ENCODE assay signal across 8 cellular contexts in the genomic region with DNA sequence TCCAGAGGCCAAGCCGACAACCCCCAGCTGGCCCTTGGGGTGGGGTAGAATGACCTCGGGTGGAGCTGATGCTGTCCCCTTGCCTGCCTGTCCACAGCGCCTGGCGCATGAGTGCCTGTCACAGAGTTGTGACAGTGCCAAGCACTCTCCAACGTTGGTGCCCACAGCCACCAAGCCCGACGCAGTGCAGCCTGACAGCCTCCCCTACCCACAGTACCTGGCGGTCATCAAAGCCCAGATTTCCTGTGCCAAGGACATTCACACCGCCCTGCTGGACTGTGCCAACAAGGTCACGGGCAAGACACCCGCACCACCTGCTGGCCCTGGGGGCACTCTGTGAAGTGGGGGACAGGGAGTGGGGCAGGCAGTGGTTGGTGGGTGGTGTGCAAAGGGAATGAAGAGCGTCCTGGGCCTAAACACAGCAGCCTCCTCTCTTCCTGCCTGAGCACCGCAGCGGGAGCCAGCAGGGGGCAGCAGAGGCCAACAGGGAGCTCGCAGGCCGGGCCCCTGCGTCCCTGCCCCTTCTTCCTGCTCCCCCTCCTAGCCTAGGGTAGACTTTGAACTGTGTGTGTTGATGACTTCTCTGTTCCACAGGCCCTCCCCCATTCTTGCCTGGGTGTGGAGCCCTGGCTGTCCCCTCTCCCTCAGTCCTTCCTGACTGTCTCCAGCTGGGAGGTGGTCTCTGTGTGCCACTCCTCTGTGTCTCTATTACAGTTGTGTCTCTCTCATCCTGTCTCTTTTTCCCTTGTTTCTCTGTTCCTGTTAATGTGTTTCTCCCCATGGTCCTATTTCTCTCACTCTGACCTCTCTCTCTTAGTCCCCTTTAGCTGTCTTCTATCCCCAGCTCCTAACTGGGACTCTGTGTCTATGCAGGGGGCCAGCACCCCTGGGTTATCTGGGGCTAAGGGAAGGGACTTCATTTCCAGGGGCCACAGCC. TPM values are rescaled to one million over a fixed set of nuclear protein-coding genes. Genes with fewer than 3 reads are reported as not detected.
DNase-seq lines count a peak whose midpoint lies in the region; ATAC-seq and TF ChIP-seq lines count a peak whose summit lies in the region.

No MANE protein-coding gene starts in this region.

- peak overlapping the region; percentile 62 for H3K4me2 ChIP-seq in GM23248 (ENCODE audit: unreplicated experiment)

- peak; percentile 89 for DNase-seq in COLO668 (lab: John Stamatoyannopoulos, UW; ENCODE audit: unreplicated experiment)
- DNase-seq in GM23248: peak; percentile 91
- DNase-seq in NCI-H128 (lab: John Stamatoyannopoulos, UW; ENCODE audit: unreplicated experiment): peak; percentile 37
- peak; percentile 81 to 93 (median 90) for DNase-seq in T-helper 1 cell
- DNase-seq in heart right ventricle: peak; percentile 88 to 93
- peak; percentile 90 for DNase-seq in uterus

- H3K79me2 ChIP-seq in GM23248 (ENCODE audit: insufficient read depth): peaks cover 14% of the 10 kb centered on the region

- TF ChIP-seq CTCF in heart right ventricle (IDR thresholded peaks at IDR 0.05) (peak; percentile 95 to 99 (median 98)), uterus (IDR thresholded peaks at IDR 0.05) (peak; percentile 97 to 99 (median 99))

- no peak overlapping the region for H2AFZ ChIP-seq in GM23248

- H3K36me3 ChIP-seq in GM23248 (ENCODE audit: low read depth) (0 out of 2 replicates have a peak, but pooled peaks cover 5% of the 10 kb centered on the region), heart right ventricle (peaks cover 0 to 58% (median 9%) of the 10 kb centered on the region in 9 donors), rectal smooth muscle tissue (ENCODE audit: control insufficient read depth, insufficient read depth, low read length) (peaks cover 10% of the 10 kb centered on the region), uterus (no peaks in the 10 kb centered on the region)

- in situ Hi-C loops in GM23248 (cut with MboI): no loop called here

- H3F3A ChIP-seq in GM23248 (ENCODE audit: insufficient read depth): peaks cover 38% of the 10 kb centered on the region

- H3K9me2 ChIP-seq in GM23248 (ENCODE audit: insufficient read depth): no peaks in the 10 kb centered on the region

- intact Hi-C loops in heart right ventricle (cut with DNase I): loop anchor here in 6 of 10 donors (1.0 to 5.0 kb wide), 5 partner anchors 13 to 140 kb away; a partner anchor contains a TSS
- intact Hi-C loops in uterus (cut with DNase I; ENCODE audit: low total_unique reads): no loop called here

- H3K27me3 ChIP-seq in GM23248 (replicated peaks; ENCODE audit: insufficient read depth) (no peaks in the 10 kb centered on the region), heart right ventricle (no peaks in the 10 kb centered on the region), rectal smooth muscle tissue (ENCODE audit: control insufficient read depth, insufficient read depth, low read length) (no peaks in the 10 kb centered on the region), uterus (no peaks in the 10 kb centered on the region)

- peak; percentile 77 to 87 (median 84) for ATAC-seq in heart right ventricle

- H3K27ac ChIP-seq in GM23248 (peak overlapping the region; percentile 98), adipose tissue (ENCODE audit: low read depth, low read length) (peak overlapping the region; percentile 98), heart right ventricle (peak overlapping the region; percentile 32 to 97 (median 78)), rectal smooth muscle tissue (ENCODE audit: low read depth, low read length) (peak overlapping the region; percentile 83), uterus (peak overlapping the region; percentile 86 to 93)

- WGBS in GM23248 (ENCODE audit: low coverage in 1 of 2, low lambda C conversion rate in 2 of 2, missing lambda C conversion rate in 2 of 2), 2 experiments: 27 to 45% methylated on average over 13 to 16 of the region's 17 CpGs
- 13 to 31% (median 30%) methylated on average over 15 to 17 of the region's 17 CpGs for WGBS in adipose tissue, 3 donors
- 23 to 30% methylated on average over 15 to 17 of the region's 17 CpGs for WGBS in heart right ventricle, 2 donors

- H3K9me3 ChIP-seq in GM23248 (ENCODE audit: low read depth) (no peaks in the 10 kb centered on the region), heart right ventricle (no peaks in the 10 kb centered on the region), uterus (no peaks in the 10 kb centered on the region)

- H4K20me1 ChIP-seq in GM23248 (ENCODE audit: insufficient read depth): no peaks in the 10 kb centered on the region

- peak overlapping the region; percentile 84 for H3K9ac ChIP-seq in GM23248
- H3K9ac ChIP-seq in rectal smooth muscle tissue (ENCODE audit: low read length): peak overlapping the region; percentile 27

- H3K4me1 ChIP-seq in GM23248 (ENCODE audit: insufficient read depth): peaks cover 27% of the 10 kb centered on the region
- peaks cover 12 to 59% (median 31%) of the 10 kb centered on the region in 9 donors for H3K4me1 ChIP-seq in heart right ventricle
- H3K4me1 ChIP-seq in rectal smooth muscle tissue (ENCODE audit: control insufficient read depth, insufficient read depth, low read length): peaks cover 13% of the 10 kb centered on the region
- H3K4me1 ChIP-seq in uterus: peaks cover 7 to 20% of the 10 kb centered on the region in 2 donors

- H3K4me3 ChIP-seq in GM23248 (peak overlapping the region; percentile 24), heart right ventricle (peak overlapping the region in 3 of 10 donors; percentile 3 to 28 (median 21)), rectal smooth muscle tissue (ENCODE audit: low read length) (peak overlapping the region; percentile 4), uterus (no peak overlapping the region)

- peak in 1 of 2 donors; percentile 27 for TF ChIP-seq POLR2A in uterus (IDR thresholded peaks at IDR 0.05)

RNA-seq across cellular contexts. Expression of a gene that starts 6.5 kb away (rescaled TPM):
- total RNA-seq in GM23248 (2014; rRNA removed; shearing (Covaris generic)): 27.7 and 29.6 TPM in 2 replicates
- polyA plus RNA-seq in GM23248 (2016; fragmentation: Nextera tagmentation; extraction: Ambion mirVana): 34.9 and 39.2 TPM in 2 replicates
- 10 to 100 TPM; 16.9 to 32.2 (median 21.8) TPM for polyA plus RNA-seq in adipose tissue
- 10 to 100 TPM; 22.9 to 32.3 (median 27.1) TPM for total RNA-seq in heart right ventricle
- polyA plus RNA-seq in heart right ventricle: 10 to 100 TPM; 16.2 to 30.8 TPM
- 100 to 1,000 TPM in 1 of 4 donors, 10 to 100 TPM in 3; 15.6 to 282 (median 40.8) TPM for total RNA-seq in uterus

RNA-seq across cellular contexts. Expression of a gene that starts 6.7 kb away (rescaled TPM):
- 45.3 and 51.2 TPM in 2 replicates for total RNA-seq in GM23248 (2014; rRNA removed; shearing (Covaris generic))
- polyA plus RNA-seq in GM23248 (2016; fragmentation: Nextera tagmentation; extraction: Ambion mirVana) (44.2 and 44.5 TPM in 2 replicates), adipose tissue (10 to 100 TPM; 21.4 to 36.2 (median 34.2) TPM), heart right ventricle (10 to 100 TPM; 24.1 to 48.2 TPM)
- total RNA-seq in heart right ventricle (10 to 100 TPM; 34.3 to 46.4 (median 38.8) TPM), uterus (10 to 100 TPM; 21.8 to 65.6 (median 33.7) TPM)

RNA-seq across cellular contexts. Expression of a gene that starts 9.0 kb away (rescaled TPM):
- 7.0 and 13.9 TPM in 2 replicates for total RNA-seq in GM23248 (2014; rRNA removed; shearing (Covaris generic))
- polyA plus RNA-seq in GM23248 (2016; fragmentation: Nextera tagmentation; extraction: Ambion mirVana): 86.2 and 86.6 TPM in 2 replicates
- 1,000 to 10,000 TPM in 2 of 3 donors, 10 to 100 TPM in 1; 80.2 to 1,764 (median 1,356) TPM for polyA plus RNA-seq in adipose tissue
- total RNA-seq in heart right ventricle: 100 to 1,000 TPM in 2 of 10 donors, 10 to 100 TPM in 8; 22.8 to 194 (median 48.1) TPM
- 10 to 100 TPM; 60.2 to 63.2 TPM for polyA plus RNA-seq in heart right ventricle
- 100 to 1,000 TPM in 2 of 4 donors, 10 to 100 TPM in 1, 1 to 10 TPM in 1; 5.0 to 276 (median 145) TPM for total RNA-seq in uterus

RNA-seq across cellular contexts. Expression of a gene that starts 14.8 kb away (rescaled TPM):
- total RNA-seq in GM23248 (2014; rRNA removed; shearing (Covaris generic)): 12.0 and 17.5 TPM in 2 replicates
- 12.2 and 13.5 TPM in 2 replicates for polyA plus RNA-seq in GM23248 (2016; fragmentation: Nextera tagmentation; extraction: Ambion mirVana)
- polyA plus RNA-seq in adipose tissue: 10 to 100 TPM in 2 of 3 donors, 1 to 10 TPM in 1; 3.0 to 38.8 (median 27.2) TPM
- total RNA-seq in heart right ventricle: 10 to 100 TPM in 9 of 10 donors, 1 to 10 TPM in 1; 8.3 to 23.1 (median 15.1) TPM
- polyA plus RNA-seq in heart right ventricle: 10 to 100 TPM in 1 of 2 donors, 1 to 10 TPM in 1; 6.9 to 22.7 TPM
- 100 to 1,000 TPM in 1 of 4 donors, 10 to 100 TPM in 1, 1 to 10 TPM in 2; 5.1 to 120 (median 21.6) TPM for total RNA-seq in uterus

RNA-seq across cellular contexts. Expression of a gene that starts 38.1 kb away (rescaled TPM):
- total RNA-seq in GM23248 (2014; rRNA removed; shearing (Covaris generic)): 91.2 and 136 TPM in 2 replicates
- polyA plus RNA-seq in GM23248 (2016; fragmentation: Nextera tagmentation; extraction: Ambion mirVana): 542 and 556 TPM in 2 replicates
- 1,000 to 10,000 TPM; 2,185 to 4,039 (median 3,887) TPM for polyA plus RNA-seq in adipose tissue
- 1,000 to 10,000 TPM in 7 of 10 donors, 100 to 1,000 TPM in 3; 936 to 1,726 (median 1,424) TPM for total RNA-seq in heart right ventricle
- 1,000 to 10,000 TPM in 1 of 2 donors, 100 to 1,000 TPM in 1; 974 to 3,280 TPM for polyA plus RNA-seq in heart right ventricle
- total RNA-seq in uterus: 1,000 to 10,000 TPM in 3 of 4 donors, 10 to 100 TPM in 1; 50.5 to 6,434 (median 2,757) TPM

Comparison
In these comparisons a context has a peak if more than half of its experiments do, and no peak if none do; other contexts are left out.
1. DNase-seq: peak in every context shown above with its lines; median percentile 91 in GM23248; 90 in heart right ventricle; 90 in T-helper 1 cell; 90 in uterus; 89 in COLO668; 37 in NCI-H128.
2. H3K4me3 ChIP-seq: peak in GM23248 (single experiment) and rectal smooth muscle tissue (single experiment); none in uterus (0 of 2).
3. Peak in every context shown above with its lines, with median percentiles within 50 percentile points of each other: H3K27ac ChIP-seq.